In the genomic region with DNA sequence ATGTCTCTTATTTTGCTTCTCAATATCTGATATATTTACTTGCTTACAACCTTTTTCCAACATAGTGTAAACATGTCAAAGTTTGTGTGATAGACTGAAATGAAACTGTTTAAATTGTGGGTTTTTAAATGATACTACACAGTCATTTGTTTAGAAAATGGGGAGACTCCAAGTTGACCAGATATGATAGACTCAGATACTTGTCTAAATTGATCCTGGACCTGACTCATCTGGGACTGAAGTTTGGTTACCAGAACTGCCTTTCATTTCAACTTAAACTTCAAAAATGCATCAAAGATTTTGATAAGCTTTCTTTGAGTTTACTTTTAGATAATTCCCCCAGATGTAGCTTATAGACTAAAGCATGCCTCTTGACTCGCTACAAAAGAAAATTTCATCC, we compare ENCODE assay signal across 26 cellular contexts. TPM values are rescaled to one million over a fixed set of nuclear protein-coding genes. Genes with fewer than 3 reads are reported as not detected.
DNase-seq lines count a peak whose midpoint lies in the region; ATAC-seq, FAIRE-seq and TF ChIP-seq lines count a peak whose summit lies in the region.
"Had no signal": no experiment of that assay in that cellular context is flagged by ENCODE, and none has a peak within 500 bp of the region (broad histone marks: within the 10 kb centered on the region; RNA-seq: fewer than 3 reads in every experiment).

No MANE protein-coding gene starts in this region.

- H3K9ac ChIP-seq in Loucy (ENCODE audit: low read depth, low read length, poor library complexity, severe bottlenecking) (no peak overlapping the region), GM12878 (ENCODE audit: control insufficient read depth, insufficient read depth, low read length) (no peak overlapping the region), trophoblast cell (ENCODE audit: low read length) (no peak overlapping the region)

- TF ChIP-seq CTCF in Loucy (conservative IDR thresholded peaks at IDR 0.05; ENCODE audit: low read length) (no peak), GM12878 (IDR thresholded peaks at IDR 0.05 in 2 of 3, conservative IDR thresholded peaks at IDR 0.05 in 1 of 3; ENCODE audit: control insufficient read depth in 2 of 3, extremely low read depth in 1 of 3, insufficient read depth in 1 of 3, low read depth in 3 of 3, low read length in 3 of 3) (no peak)

- no peak for FAIRE-seq in GM12878 (lab: Jason Lieb, UNC)
- FAIRE-seq: A204.1, GM12891, GM18507 had no signal

- no peak overlapping the region for H4K91ac ChIP-seq in trophoblast cell (ENCODE audit: low read depth, low read length)

- no peak overlapping the region for H3K18ac ChIP-seq in trophoblast cell (ENCODE audit: low read length)

- SMC1A ChIA-PET in GM12878 (lab: Charles Lee; ENCODE audit: uncharacterized antibody, unreplicated experiment): interaction anchor here (1.0 kb wide), 1 partner anchor 10 kb away, joined by 7 read pairs; no protein-coding TSS in a partner anchor

- H3K4me2 ChIP-seq in Loucy (ENCODE audit: low read depth, low read length, poor library complexity, severe bottlenecking) (no peak overlapping the region), GM12878 (ENCODE audit: control insufficient read depth, insufficient read depth) (0 out of 2 replicates have a peak overlapping the region, but pooled peaks have one; percentile 23), trophoblast cell (ENCODE audit: low read length) (no peak overlapping the region)
- H3K4me2 ChIP-seq: GM23338 had no signal

- H3K4me3 ChIP-seq in Loucy (ENCODE audit: low read length, poor library complexity, severe bottlenecking) (no peak overlapping the region), GM12878 (no peak overlapping the region), trophoblast cell (ENCODE audit: low read depth, low read length) (no peak overlapping the region), HAP-1 (no peak overlapping the region)
- H3K4me3 ChIP-seq: GM23338 had no signal

- no peak for TF ChIP-seq EP300 in GM12878 (IDR thresholded peaks at IDR 0.05; ENCODE audit: borderline replicate concordance in 1 of 2, control insufficient read depth in 1 of 2, low read depth in 2 of 2, low read length in 2 of 2)

- H3K79me2 ChIP-seq in Loucy (ENCODE audit: insufficient read depth, low read length) (no peaks in the 10 kb centered on the region), GM12878 (ENCODE audit: control insufficient read depth, insufficient read depth, low read length) (no peaks in the 10 kb centered on the region), trophoblast cell (ENCODE audit: control insufficient read depth, insufficient read depth, low read length, poor library complexity) (no peaks in the 10 kb centered on the region)

- no peak overlapping the region for H2AK5ac ChIP-seq in trophoblast cell (ENCODE audit: low read length)

- H3K36me3 ChIP-seq in Loucy (ENCODE audit: insufficient read depth, low read length) (no peaks in the 10 kb centered on the region), GM12878 (ENCODE audit: control insufficient read depth in 2 of 2, insufficient read depth in 2 of 2, low read length in 1 of 2) (no peaks in the 10 kb centered on the region), trophoblast cell (ENCODE audit: control insufficient read depth in 1 of 2, insufficient read depth in 2 of 2, low read length in 2 of 2) (no peaks in the 10 kb centered on the region), HAP-1 (replicated peaks) (no peaks in the 10 kb centered on the region)

- no peaks in the 10 kb centered on the region for H3K9me3 ChIP-seq in Loucy (ENCODE audit: insufficient read depth, low read depth, low read length)
- no peaks in the 10 kb centered on the region; the same call in 1 of the 3 replicates for H3K9me3 ChIP-seq in GM12878 (replicated peaks; ENCODE audit: control insufficient read depth, insufficient read depth, low read length)
- H3K9me3 ChIP-seq in trophoblast cell (ENCODE audit: insufficient read depth, low read depth, low read length): no peaks in the 10 kb centered on the region
- H3K9me3 ChIP-seq in HAP-1: no peaks in the 10 kb centered on the region

- intact Hi-C loops in GM12878 (cut with micrococcal nuclease; ENCODE audit: unreplicated experiment): no loop called here

- H2BK120ac ChIP-seq in trophoblast cell (ENCODE audit: insufficient read depth, low read length, poor library complexity): no peak overlapping the region

- peaks cover 10% of the 10 kb centered on the region for H3K4me1 ChIP-seq in Loucy (ENCODE audit: insufficient read depth, low read length, poor library complexity, severe bottlenecking)
- peaks cover 8% of the 10 kb centered on the region for H3K4me1 ChIP-seq in GM12878 (ENCODE audit: control insufficient read depth, insufficient read depth, low read length)
- H3K4me1 ChIP-seq in trophoblast cell (ENCODE audit: control insufficient read depth in 1 of 2, insufficient read depth in 2 of 2, low read length in 2 of 2): peaks cover 7 to 8% of the 10 kb centered on the region in 2 experiments
- H3K4me1 ChIP-seq in HAP-1: no peaks in the 10 kb centered on the region

- peak; percentile 75 for ATAC-seq in HG02610 (IDR thresholded peaks at IDR 0.05; ENCODE audit: unreplicated experiment)
- peak; percentile 34; the same call in 1 of the 3 replicates for ATAC-seq in GM12878
- ATAC-seq in HG02938 (IDR thresholded peaks at IDR 0.05; ENCODE audit: unreplicated experiment): no peak
- ATAC-seq: GM23338 had no signal

- CTCF ChIA-PET in GM12878 (lab: Yijun Ruan, JAX): no interaction called here

- no peak overlapping the region for H3K27ac ChIP-seq in GM12878 (ENCODE audit: control insufficient read depth, insufficient read depth)
- no peak overlapping the region for H3K27ac ChIP-seq in trophoblast cell (ENCODE audit: low read depth, low read length)
- H3K27ac ChIP-seq: HL-60 had no signal

- no peaks in the 10 kb centered on the region for H4K20me1 ChIP-seq in Loucy (ENCODE audit: insufficient read depth, low read length, poor library complexity, severe bottlenecking)
- H4K20me1 ChIP-seq in GM12878 (ENCODE audit: control insufficient read depth, insufficient read depth): no peaks in the 10 kb centered on the region

- no peak for TF ChIP-seq POLR2A in GM12878 (IDR thresholded peaks at IDR 0.05; ENCODE audit: low read depth, low read length)

- H2AFZ ChIP-seq in Loucy (ENCODE audit: low read length) (0 out of 2 replicates have a peak overlapping the region, but pooled peaks have one; percentile 3), GM12878 (ENCODE audit: control insufficient read depth, low read depth, low read length) (peak overlapping the region; percentile 9; the same call in 1 of the 2 replicates), trophoblast cell (ENCODE audit: insufficient read depth, low read length, poor library complexity) (no peak overlapping the region)
- H2AFZ ChIP-seq: GM23338 had no signal

- RAD21 ChIA-PET in GM12878 (lab: Charles Lee; ENCODE audit: unreplicated experiment): no interaction called here

- H3K4ac ChIP-seq in trophoblast cell (ENCODE audit: low read depth, low read length): no peak overlapping the region

- H2BK5ac ChIP-seq in trophoblast cell (ENCODE audit: low read depth, low read length, poor library complexity): no peak overlapping the region

- H3K79me1 ChIP-seq in trophoblast cell (ENCODE audit: low read length): peaks cover 13% of the 10 kb centered on the region

- POLR2A ChIA-PET in GM12878 (lab: Charles Lee): no interaction called here

- no peak for TF ChIP-seq RAD21 in GM12878 (IDR thresholded peaks at IDR 0.05; ENCODE audit: insufficient read depth, low read depth, low read length)

- in situ Hi-C loops in GM12878 (cut with MboI) (no loop called here), HAP-1 (cut with MboI; ENCODE audit: low sequenced_read_pairs) (no loop called here)

- DNase-seq in GM12878 (ENCODE audit: low read depth, low spot score): no peak
- no peak for DNase-seq in trophoblast cell
- no peak for DNase-seq in HAP-1 (ENCODE audit: low spot score in 2 of 2)
- DNase-seq in NCI-H524 (lab: John Stamatoyannopoulos, UW): no peak
- no peak for DNase-seq in AG20443 (ENCODE audit: low spot score)
- DNase-seq: ACHN; AML-193; CD4-positive, alpha-beta memory T cell; DMS153; DMS79; GF-D8; H7; Kasumi-1; KBM-7 had no signal

- H3K14ac ChIP-seq in trophoblast cell (ENCODE audit: low read length): no peak overlapping the region

- 0% methylated on average over 1 of the region's 1 CpG for WGBS in GM12878 (ENCODE audit: insufficient coverage, insufficient replicate concordance, low lambda C conversion rate, missing lambda C conversion rate)
- no CpG with 5 or more reads among the region's 1 CpG for WGBS in trophoblast cell (ENCODE audit: extremely low coverage, insufficient coverage, insufficient read length)

- no peak overlapping the region for H4K12ac ChIP-seq in trophoblast cell (ENCODE audit: low read depth, low read length)

- H3F3A ChIP-seq in Loucy (ENCODE audit: low read depth): no peaks in the 10 kb centered on the region

- no peak overlapping the region for H3K23ac ChIP-seq in trophoblast cell (ENCODE audit: low read length)

- no peaks in the 10 kb centered on the region for H3K9me2 ChIP-seq in Loucy (replicated peaks; ENCODE audit: low read depth, low read length)

- no peak overlapping the region for H4K8ac ChIP-seq in trophoblast cell (ENCODE audit: low read depth, low read length)

- no peaks in the 10 kb centered on the region for H3K27me3 ChIP-seq in Loucy (ENCODE audit: insufficient read depth, low read length, poor library complexity, severe bottlenecking)
- no peaks in the 10 kb centered on the region for H3K27me3 ChIP-seq in GM12878 (replicated peaks in 1 of 2; ENCODE audit: control insufficient read depth in 2 of 2, insufficient read depth in 2 of 2, low read length in 1 of 2)
- H3K27me3 ChIP-seq in trophoblast cell (ENCODE audit: insufficient read depth, low read length): no peaks in the 10 kb centered on the region
- H3K27me3 ChIP-seq in HAP-1 (ENCODE audit: low read depth): no peaks in the 10 kb centered on the region

- H2BK12ac ChIP-seq in trophoblast cell (ENCODE audit: low read length): peak overlapping the region; percentile 51

- no TSS peak for BruUV-seq in GM12878 (replicated peaks; lab: Mats Ljungman, UMichigan)

RNA-seq across cellular contexts. Expression of a gene that starts 27.0 kb away (rescaled TPM):
- total RNA-seq in GM12878 (2013; cell fraction: nucleolus; rRNA removed): not detected in 2 replicates
- total RNA-seq in GM12878 (2014; rRNA removed) (12.3 and 14.9 TPM in 2 replicates), GM12878 (2014; rRNA removed; fragmentation: Illumina TruSeq; extraction: Trizol) (17.4 and 18.3 TPM in 2 replicates), GM12878 (2021) (19.1 and 20.3 TPM in 2 replicates)
- 5.3 TPM for polyA plus RNA-seq in GM12878 (2011; ENCODE audit: low read depth)
- polyA plus RNA-seq in GM12878 (2011; rRNA removed) (0.05 TPM in 1 of 2 replicates, not detected in the other), GM12878 (2014; fragmentation: Illumina TruSeq; extraction: Trizol) (25.9 and 26.1 TPM in 2 replicates), GM12878 (2014; fragmentation: Nextera tagmentation; extraction: Ambion mirVana) (10 to 100 TPM; 27.6 to 34.9 TPM), GM12878 (2014; rRNA removed) (23.2 and 23.4 TPM in 2 replicates), GM12878 (2016; fragmentation: Nextera tagmentation; extraction: Ambion mirVana) (10 to 100 TPM; 23.8 to 29.2 TPM)
- polyA plus RNA-seq in GM12878 (2011; cell fraction: cytosol; rRNA removed): not detected in 2 replicates
- not detected in 2 replicates for polyA plus RNA-seq in GM12878 (2011; cell fraction: nucleus; rRNA removed)
- polyA plus RNA-seq in GM12878 (2012): 2.4 and 6.6 TPM in 2 replicates
- not detected in 2 replicates for polyA minus RNA-seq in GM12878 (2011; rRNA and poly(A)+ RNA removed)
- polyA minus RNA-seq in GM12878 (2011; cell fraction: cytosol; rRNA and poly(A)+ RNA removed): not detected in 2 replicates
- not detected in 2 replicates for polyA minus RNA-seq in GM12878 (2011; cell fraction: nucleus; rRNA and poly(A)+ RNA removed)
- polyA plus RNA-seq in trophoblast cell (2013): not detected in 2 replicates
- total RNA-seq: CD4-positive, alpha-beta memory T cell; Daoy; GM23338; H7; HT1080 had no signal
- polyA plus RNA-seq: BJ; CD4-positive, alpha-beta memory T cell; GM23338; IgD-negative memory B cell had no signal
